2 cellular contexts compared by ENCODE assay signal in the genomic region with DNA sequence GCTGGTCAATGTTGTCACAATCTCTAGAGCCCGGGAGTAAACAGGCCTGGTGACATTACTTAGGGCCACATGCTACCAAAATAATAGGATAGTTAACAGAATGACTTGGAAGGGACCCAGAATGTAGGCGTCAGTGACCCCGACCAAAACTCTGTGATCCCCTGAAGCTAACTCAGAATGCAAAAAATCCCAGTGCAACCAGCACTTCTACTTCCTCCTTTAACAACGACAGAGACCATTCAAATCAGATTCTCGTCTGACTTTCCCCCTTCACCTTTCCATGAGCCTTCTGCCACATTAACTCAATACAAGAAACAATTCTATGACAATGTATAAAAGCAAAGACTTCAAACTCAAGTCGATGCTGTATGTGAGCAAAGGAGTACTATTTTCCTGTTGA.
TF ChIP-seq lines count a peak whose summit lies in the region.

No MANE protein-coding gene starts in this region.

TF ChIP-seq in GM12891, 5 proteins besides CTCF, POLR2A, EP300 and RAD21:
- TF ChIP-seq PAX5 (IDR thresholded peaks at IDR 0.05; ENCODE audit: insufficient read depth, low read length, severe bottlenecking) (no peak), POU2F2 (IDR thresholded peaks at IDR 0.05; ENCODE audit: low read depth, low read length) (no peak), POLR2AphosphoS5 (IDR thresholded peaks at IDR 0.05; ENCODE audit: low read depth, low read length) (no peak), SPI1 (IDR thresholded peaks at IDR 0.05; ENCODE audit: low read depth, low read length) (peak; percentile 50), TAF1 (IDR thresholded peaks at IDR 0.05; ENCODE audit: low read depth, low read length) (no peak)
TF ChIP-seq in GM12891: peak in this region for 1.

TF ChIP-seq in GM12878, 131 proteins besides CTCF, POLR2A, EP300 and RAD21:
- no peak for TF ChIP-seq CBX3 (IDR thresholded peaks at IDR 0.05; ENCODE audit: borderline replicate concordance, low read depth)
- TF ChIP-seq SPI1 (IDR thresholded peaks at IDR 0.05; ENCODE audit: borderline replicate concordance, insufficient read depth, low read depth, low read length): peak; percentile 32; the same call in 1 of the 2 replicates
